In the genomic region with DNA sequence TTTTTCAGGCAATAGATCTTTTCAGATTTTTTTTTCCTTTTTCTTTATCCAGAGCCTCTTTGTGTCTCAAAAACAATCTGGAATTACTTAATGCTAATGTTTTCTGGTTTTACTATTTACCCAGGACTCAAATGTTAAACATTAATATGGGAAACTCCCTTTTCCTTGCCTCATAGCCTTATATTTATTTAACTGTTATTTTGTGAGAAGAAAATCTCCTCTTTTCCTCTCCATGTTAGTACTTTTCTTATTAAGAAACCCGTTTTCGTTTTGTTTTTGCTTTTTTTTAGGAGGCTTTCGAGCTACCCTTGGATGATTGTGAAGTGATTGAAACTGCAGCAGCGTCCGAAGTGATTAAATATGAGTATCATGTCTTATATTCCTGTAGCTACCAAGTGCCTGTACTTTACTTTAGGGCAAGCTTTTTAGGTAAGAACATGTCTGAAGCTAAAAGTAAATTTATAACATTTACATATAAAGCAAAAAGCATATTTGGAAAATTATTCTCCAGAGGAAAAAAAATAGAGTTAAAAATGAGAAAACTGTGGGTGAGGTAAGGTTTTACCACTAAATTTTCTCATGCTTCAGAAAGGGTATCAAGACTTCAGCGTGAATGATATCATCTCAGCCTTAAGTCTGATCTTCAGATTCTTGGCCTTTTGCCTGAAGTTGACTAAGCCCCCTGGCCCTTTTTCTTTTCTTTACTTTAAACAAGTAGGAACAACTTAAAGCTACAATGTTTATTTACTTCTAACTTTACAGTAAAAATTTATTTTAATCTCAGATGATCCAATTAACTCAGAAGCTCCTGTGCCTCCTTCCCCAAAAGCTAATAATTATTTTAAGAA, we compare ENCODE assay signal across 10 cellular contexts.
DNase-seq lines count a peak whose midpoint lies in the region; ATAC-seq and TF ChIP-seq lines count a peak whose summit lies in the region.
"Had no signal": no experiment of that assay in that cellular context is flagged by ENCODE, and none has a peak within 500 bp of the region (broad histone marks: within the 10 kb centered on the region; RNA-seq: fewer than 3 reads in every experiment).

No MANE protein-coding gene starts in this region.

- no peak for ATAC-seq in GM21381 (IDR thresholded peaks at IDR 0.05; ENCODE audit: unreplicated experiment)

- no peaks in the 10 kb centered on the region for H3K36me3 ChIP-seq in WERI-Rb-1
- H3K36me3 ChIP-seq: spleen had no signal

- H3K4me3 ChIP-seq in HFF-Myc (replicated peaks; ENCODE audit: low read depth, low read length) (no peak overlapping the region), WERI-Rb-1 (ENCODE audit: low read depth, low read length) (no peak overlapping the region), fibroblast of villous mesenchyme (ENCODE audit: low read depth, low read length) (no peak overlapping the region), skin epidermis (no peak overlapping the region)
- H3K4me3 ChIP-seq: spleen had no signal

- TF ChIP-seq CTCF in HFF-Myc (IDR thresholded peaks at IDR 0.05; ENCODE audit: low read depth, low read length, missing control alignments) = no peak
- no peak for TF ChIP-seq CTCF in WERI-Rb-1 (IDR thresholded peaks at IDR 0.05; ENCODE audit: low read depth, low read length)
- TF ChIP-seq CTCF in fibroblast of villous mesenchyme (IDR thresholded peaks at IDR 0.05; ENCODE audit: insufficient read depth, low read depth, low read length) = no peak
- no peak for TF ChIP-seq CTCF in GM20000 (IDR thresholded peaks at IDR 0.05; ENCODE audit: extremely low read depth, missing control alignments)

- no peaks in the 10 kb centered on the region for H3K9me3 ChIP-seq in WERI-Rb-1 (ENCODE audit: severe bottlenecking)
- H3K9me3 ChIP-seq: spleen had no signal

- H3K27me3 ChIP-seq in WERI-Rb-1 (ENCODE audit: insufficient read depth, low read depth, severe bottlenecking) = no peaks in the 10 kb centered on the region
- H3K27me3 ChIP-seq: spleen had no signal

- DNase-seq in HFF-Myc (ENCODE audit: extremely low read depth, low read depth) = peak; percentile 78
- DNase-seq in WERI-Rb-1 = no peak
- DNase-seq in fibroblast of villous mesenchyme (ENCODE audit: low read depth) = peak; percentile 49
- no peak for DNase-seq in stimulated activated CD8-positive, alpha-beta memory T cell treated with anti-CD3 and anti-CD28 coated beads, Interleukin-4, amount 100 ng/mL, for 48 hours
- no peak for DNase-seq in GM20000 (ENCODE audit: low spot score)
- DNase-seq in islet precursor cell = no peak
- DNase-seq: NCI-H2171 treated with DMSO at 0.1 percent for 48 hours, spleen had no signal

- H3K27ac ChIP-seq in WERI-Rb-1 (peak overlapping the region; percentile 62; the same call in 1 of the 2 replicates), skin epidermis (peak overlapping the region in 14 of 21 experiments; percentile 4 to 79 (median 40))
- H3K27ac ChIP-seq: spleen had no signal

Comparison
In these comparisons a context has a peak if more than half of its experiments do, and no peak if none do; other contexts are left out.
1. DNase-seq: peak in HFF-Myc (single experiment) and fibroblast of villous mesenchyme (single experiment); none in WERI-Rb-1 (single experiment), stimulated activated CD8-positive, alpha-beta memory T cell treated with anti-CD3 and anti-CD28 coated beads, Interleukin-4, amount 100 ng/mL, for 48 hours (single experiment), GM20000 (single experiment) and islet precursor cell (single experiment).